1 cellular context compared by ENCODE assay signal in genomic region chr10:97722980-97723379, GRCh38.
TF ChIP-seq lines count a peak whose summit lies in the region.

No MANE protein-coding gene starts in this region.

TF ChIP-seq in HepG2, 621 proteins besides CTCF, POLR2A, EP300 and RAD21:
- TF ChIP-seq STAG1 (CRISPR knock-in tag; IDR thresholded peaks at IDR 0.05) (no peak), ZFX (CRISPR knock-in tag; IDR thresholded peaks at IDR 0.05; ENCODE audit: low read depth) (no peak)
